In the genomic region with DNA sequence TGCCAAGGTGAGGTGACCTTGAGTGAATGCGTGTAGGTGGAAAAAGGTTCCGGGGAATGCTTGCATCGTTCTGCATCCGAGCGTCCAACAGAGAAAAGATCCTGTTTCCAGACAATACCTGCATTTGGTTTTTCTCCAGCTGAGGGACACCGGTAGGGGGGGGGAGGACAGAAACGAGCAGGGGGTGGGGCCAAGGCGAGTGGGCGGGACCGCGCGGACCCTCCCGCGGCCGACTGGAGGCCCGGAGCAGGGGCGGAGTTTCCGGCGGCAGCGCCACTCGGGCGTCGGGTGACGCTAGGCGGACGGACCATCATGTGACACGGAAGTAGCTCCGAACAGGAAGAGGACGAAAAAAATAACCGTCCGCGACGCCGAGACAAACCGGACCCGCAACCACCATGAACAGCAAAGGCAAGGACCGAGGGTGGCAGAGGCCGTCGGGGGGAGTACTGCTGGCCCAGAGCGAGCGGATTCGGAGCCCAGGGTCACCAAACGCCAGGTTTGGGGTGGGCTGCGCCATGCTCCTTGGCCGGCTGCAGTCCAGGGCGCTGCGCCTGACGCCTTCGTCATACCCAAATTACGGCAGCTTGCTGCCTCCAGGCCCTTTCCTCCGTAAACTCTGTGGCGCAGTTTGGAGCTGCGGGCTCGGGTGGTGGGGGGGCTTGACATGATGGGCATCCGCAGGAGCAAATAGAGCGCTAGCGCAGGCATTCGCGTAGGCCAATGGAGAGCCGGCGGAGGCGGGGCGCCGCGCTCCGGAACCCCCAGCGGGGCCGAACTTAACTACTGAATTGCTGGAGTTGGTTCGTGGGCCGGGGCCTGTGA, we compare ENCODE assay signal across 1 cellular context.
TF ChIP-seq lines count a peak whose summit lies in the region.

A gene with protein sequence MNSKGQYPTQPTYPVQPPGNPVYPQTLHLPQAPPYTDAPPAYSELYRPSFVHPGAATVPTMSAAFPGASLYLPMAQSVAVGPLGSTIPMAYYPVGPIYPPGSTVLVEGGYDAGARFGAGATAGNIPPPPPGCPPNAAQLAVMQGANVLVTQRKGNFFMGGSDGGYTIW (plus strand): TSS at position 317 of the 825 bp plus-strand sequence. CDS start 82 bp downstream, at position 399.

TF ChIP-seq in HepG2, 621 proteins besides CTCF, POLR2A, EP300 and RAD21 (continued from another document and continues in another):
- TF ChIP-seq, protein P1, sequence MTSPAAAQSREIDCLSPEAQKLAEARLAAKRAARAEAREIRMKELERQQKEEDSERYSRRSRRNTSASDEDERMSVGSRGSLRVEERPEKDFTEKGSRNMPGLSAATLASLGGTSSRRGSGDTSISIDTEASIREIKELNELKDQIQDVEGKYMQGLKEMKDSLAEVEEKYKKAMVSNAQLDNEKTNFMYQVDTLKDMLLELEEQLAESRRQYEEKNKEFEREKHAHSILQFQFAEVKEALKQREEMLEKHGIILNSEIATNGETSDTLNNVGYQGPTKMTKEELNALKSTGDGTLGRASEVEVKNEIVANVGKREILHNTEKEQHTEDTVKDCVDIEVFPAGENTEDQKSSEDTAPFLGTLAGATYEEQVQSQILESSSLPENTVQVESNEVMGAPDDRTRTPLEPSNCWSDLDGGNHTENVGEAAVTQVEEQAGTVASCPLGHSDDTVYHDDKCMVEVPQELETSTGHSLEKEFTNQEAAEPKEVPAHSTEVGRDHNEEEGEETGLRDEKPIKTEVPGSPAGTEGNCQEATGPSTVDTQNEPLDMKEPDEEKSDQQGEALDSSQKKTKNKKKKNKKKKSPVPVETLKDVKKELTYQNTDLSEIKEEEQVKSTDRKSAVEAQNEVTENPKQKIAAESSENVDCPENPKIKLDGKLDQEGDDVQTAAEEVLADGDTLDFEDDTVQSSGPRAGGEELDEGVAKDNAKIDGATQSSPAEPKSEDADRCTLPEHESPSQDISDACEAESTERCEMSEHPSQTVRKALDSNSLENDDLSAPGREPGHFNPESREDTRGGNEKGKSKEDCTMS (CRISPR knock-in tag; conservative IDR thresholded peaks at IDR 0.05), result no peak
- TF ChIP-seq, protein P2, sequence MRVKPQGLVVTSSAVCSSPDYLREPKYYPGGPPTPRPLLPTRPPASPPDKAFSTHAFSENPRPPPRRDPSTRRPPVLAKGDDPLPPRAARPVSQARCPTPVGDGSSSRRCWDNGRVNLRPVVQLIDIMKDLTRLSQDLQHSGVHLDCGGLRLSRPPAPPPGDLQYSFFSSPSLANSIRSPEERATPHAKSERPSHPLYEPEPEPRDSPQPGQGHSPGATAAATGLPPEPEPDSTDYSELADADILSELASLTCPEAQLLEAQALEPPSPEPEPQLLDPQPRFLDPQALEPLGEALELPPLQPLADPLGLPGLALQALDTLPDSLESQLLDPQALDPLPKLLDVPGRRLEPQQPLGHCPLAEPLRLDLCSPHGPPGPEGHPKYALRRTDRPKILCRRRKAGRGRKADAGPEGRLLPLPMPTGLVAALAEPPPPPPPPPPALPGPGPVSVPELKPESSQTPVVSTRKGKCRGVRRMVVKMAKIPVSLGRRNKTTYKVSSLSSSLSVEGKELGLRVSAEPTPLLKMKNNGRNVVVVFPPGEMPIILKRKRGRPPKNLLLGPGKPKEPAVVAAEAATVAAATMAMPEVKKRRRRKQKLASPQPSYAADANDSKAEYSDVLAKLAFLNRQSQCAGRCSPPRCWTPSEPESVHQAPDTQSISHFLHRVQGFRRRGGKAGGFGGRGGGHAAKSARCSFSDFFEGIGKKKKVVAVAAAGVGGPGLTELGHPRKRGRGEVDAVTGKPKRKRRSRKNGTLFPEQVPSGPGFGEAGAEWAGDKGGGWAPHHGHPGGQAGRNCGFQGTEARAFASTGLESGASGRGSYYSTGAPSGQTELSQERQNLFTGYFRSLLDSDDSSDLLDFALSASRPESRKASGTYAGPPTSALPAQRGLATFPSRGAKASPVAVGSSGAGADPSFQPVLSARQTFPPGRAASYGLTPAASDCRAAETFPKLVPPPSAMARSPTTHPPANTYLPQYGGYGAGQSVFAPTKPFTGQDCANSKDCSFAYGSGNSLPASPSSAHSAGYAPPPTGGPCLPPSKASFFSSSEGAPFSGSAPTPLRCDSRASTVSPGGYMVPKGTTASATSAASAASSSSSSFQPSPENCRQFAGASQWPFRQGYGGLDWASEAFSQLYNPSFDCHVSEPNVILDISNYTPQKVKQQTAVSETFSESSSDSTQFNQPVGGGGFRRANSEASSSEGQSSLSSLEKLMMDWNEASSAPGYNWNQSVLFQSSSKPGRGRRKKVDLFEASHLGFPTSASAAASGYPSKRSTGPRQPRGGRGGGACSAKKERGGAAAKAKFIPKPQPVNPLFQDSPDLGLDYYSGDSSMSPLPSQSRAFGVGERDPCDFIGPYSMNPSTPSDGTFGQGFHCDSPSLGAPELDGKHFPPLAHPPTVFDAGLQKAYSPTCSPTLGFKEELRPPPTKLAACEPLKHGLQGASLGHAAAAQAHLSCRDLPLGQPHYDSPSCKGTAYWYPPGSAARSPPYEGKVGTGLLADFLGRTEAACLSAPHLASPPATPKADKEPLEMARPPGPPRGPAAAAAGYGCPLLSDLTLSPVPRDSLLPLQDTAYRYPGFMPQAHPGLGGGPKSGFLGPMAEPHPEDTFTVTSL (CRISPR knock-in tag; IDR thresholded peaks at IDR 0.05; ENCODE audit: borderline replicate concordance), result no peak
- TF ChIP-seq ZNF446 (CRISPR knock-in tag; IDR thresholded peaks at IDR 0.05) (no peak), KLF15 (CRISPR knock-in tag; IDR thresholded peaks at IDR 0.05; ENCODE audit: borderline replicate concordance) (peak; percentile 66; the same call in 1 of the 2 replicates), SPEN (CRISPR knock-in tag; IDR thresholded peaks at IDR 0.05; ENCODE audit: low read depth) (peak; percentile 26; the same call in 1 of the 2 replicates), ATRX (CRISPR knock-in tag; IDR thresholded peaks at IDR 0.05; ENCODE audit: borderline replicate concordance) (no peak), ZMYM3 (CRISPR knock-in tag; IDR thresholded peaks at IDR 0.05) (no peak; the same call in 1 of the 2 replicates), HNRNPLL (IDR thresholded peaks at IDR 0.05; ENCODE audit: low read depth, low read length, poor library complexity, severe bottlenecking) (peak; percentile 89), BHLHE40 (IDR thresholded peaks at IDR 0.05; ENCODE audit: low read length) (peak; percentile 33), NR3C1 (CRISPR knock-in tag; IDR thresholded peaks at IDR 0.05) (no peak), ZNF3 (CRISPR knock-in tag; IDR thresholded peaks at IDR 0.05) (no peak), ZSCAN29 (CRISPR knock-in tag; conservative IDR thresholded peaks at IDR 0.05) (no peak), ZNF383 (CRISPR knock-in tag; IDR thresholded peaks at IDR 0.05; ENCODE audit: borderline replicate concordance) (no peak; the same call in 1 of the 2 replicates), ZNF160 (CRISPR knock-in tag; IDR thresholded peaks at IDR 0.05) (peak; percentile 35; the same call in 1 of the 2 replicates), SALL1 (CRISPR knock-in tag; IDR thresholded peaks at IDR 0.05) (no peak; the same call in 1 of the 2 replicates), SNRNP70 (IDR thresholded peaks at IDR 0.05; ENCODE audit: low read depth, low read length) (no peak), ZNF180 (CRISPR knock-in tag; IDR thresholded peaks at IDR 0.05; ENCODE audit: borderline replicate concordance, low read depth) (0 out of 2 replicates have a peak, but pooled peaks have one; percentile 81)
- TF ChIP-seq, protein P3, sequence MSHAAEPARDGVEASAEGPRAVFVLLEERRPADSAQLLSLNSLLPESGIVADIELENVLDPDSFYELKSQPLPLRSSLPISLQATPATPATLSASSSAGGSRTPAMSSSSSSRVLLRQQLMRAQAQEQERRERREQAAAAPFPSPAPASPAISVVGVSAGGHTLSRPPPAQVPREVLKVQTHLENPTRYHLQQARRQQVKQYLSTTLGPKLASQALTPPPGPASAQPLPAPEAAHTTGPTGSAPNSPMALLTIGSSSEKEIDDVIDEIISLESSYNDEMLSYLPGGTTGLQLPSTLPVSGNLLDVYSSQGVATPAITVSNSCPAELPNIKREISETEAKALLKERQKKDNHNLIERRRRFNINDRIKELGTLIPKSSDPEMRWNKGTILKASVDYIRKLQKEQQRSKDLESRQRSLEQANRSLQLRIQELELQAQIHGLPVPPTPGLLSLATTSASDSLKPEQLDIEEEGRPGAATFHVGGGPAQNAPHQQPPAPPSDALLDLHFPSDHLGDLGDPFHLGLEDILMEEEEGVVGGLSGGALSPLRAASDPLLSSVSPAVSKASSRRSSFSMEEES (CRISPR knock-in tag; IDR thresholded peaks at IDR 0.05), result peak; percentile 91
- TF ChIP-seq, protein P4, sequence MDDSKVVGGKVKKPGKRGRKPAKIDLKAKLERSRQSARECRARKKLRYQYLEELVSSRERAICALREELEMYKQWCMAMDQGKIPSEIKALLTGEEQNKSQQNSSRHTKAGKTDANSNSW (CRISPR knock-in tag; IDR thresholded peaks at IDR 0.05; ENCODE audit: borderline replicate concordance), result peak; percentile 99; the same call in 1 of the 2 replicates
- TF ChIP-seq, protein P5, sequence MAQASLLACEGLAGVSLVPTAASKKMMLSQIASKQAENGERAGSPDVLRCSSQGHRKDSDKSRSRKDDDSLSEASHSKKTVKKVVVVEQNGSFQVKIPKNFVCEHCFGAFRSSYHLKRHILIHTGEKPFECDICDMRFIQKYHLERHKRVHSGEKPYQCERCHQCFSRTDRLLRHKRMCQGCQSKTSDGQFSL (CRISPR knock-in tag; IDR thresholded peaks at IDR 0.05), result peak; percentile 99
- TF ChIP-seq, protein P6, sequence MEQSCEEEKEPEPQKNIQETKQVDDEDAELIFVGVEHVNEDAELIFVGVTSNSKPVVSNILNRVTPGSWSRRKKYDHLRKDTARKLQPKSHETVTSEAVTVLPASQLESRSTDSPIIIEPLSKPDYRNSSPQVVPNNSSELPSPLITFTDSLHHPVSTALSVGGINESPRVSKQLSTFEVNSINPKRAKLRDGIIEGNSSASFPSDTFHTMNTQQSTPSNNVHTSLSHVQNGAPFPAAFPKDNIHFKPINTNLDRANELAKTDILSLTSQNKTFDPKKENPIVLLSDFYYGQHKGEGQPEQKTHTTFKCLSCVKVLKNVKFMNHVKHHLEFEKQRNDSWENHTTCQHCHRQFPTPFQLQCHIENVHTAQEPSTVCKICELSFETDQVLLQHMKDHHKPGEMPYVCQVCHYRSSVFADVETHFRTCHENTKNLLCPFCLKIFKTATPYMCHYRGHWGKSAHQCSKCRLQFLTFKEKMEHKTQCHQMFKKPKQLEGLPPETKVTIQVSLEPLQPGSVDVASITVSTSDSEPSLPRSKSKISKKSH (CRISPR knock-in tag; IDR thresholded peaks at IDR 0.05; ENCODE audit: borderline replicate concordance), result peak; percentile 50; the same call in 1 of the 2 replicates
- TF ChIP-seq, protein P7, sequence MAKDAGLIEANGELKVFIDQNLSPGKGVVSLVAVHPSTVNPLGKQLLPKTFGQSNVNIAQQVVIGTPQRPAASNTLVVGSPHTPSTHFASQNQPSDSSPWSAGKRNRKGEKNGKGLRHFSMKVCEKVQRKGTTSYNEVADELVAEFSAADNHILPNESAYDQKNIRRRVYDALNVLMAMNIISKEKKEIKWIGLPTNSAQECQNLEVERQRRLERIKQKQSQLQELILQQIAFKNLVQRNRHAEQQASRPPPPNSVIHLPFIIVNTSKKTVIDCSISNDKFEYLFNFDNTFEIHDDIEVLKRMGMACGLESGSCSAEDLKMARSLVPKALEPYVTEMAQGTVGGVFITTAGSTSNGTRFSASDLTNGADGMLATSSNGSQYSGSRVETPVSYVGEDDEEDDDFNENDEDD (CRISPR knock-in tag; IDR thresholded peaks at IDR 0.05; ENCODE audit: borderline replicate concordance), result no peak
- TF ChIP-seq, protein P8, sequence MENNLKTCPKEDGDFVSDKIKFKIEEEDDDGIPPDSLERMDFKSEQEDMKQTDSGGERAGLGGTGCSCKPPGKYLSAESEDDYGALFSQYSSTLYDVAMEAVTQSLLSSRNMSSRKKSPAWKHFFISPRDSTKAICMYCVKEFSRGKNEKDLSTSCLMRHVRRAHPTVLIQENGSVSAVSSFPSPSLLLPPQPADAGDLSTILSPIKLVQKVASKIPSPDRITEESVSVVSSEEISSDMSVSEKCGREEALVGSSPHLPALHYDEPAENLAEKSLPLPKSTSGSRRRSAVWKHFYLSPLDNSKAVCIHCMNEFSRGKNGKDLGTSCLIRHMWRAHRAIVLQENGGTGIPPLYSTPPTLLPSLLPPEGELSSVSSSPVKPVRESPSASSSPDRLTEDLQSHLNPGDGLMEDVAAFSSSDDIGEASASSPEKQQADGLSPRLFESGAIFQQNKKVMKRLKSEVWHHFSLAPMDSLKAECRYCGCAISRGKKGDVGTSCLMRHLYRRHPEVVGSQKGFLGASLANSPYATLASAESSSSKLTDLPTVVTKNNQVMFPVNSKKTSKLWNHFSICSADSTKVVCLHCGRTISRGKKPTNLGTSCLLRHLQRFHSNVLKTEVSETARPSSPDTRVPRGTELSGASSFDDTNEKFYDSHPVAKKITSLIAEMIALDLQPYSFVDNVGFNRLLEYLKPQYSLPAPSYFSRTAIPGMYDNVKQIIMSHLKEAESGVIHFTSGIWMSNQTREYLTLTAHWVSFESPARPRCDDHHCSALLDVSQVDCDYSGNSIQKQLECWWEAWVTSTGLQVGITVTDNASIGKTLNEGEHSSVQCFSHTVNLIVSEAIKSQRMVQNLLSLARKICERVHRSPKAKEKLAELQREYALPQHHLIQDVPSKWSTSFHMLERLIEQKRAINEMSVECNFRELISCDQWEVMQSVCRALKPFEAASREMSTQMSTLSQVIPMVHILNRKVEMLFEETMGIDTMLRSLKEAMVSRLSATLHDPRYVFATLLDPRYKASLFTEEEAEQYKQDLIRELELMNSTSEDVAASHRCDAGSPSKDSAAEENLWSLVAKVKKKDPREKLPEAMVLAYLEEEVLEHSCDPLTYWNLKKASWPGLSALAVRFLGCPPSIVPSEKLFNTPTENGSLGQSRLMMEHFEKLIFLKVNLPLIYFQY (CRISPR knock-in tag; IDR thresholded peaks at IDR 0.05; ENCODE audit: borderline replicate concordance), result 0 out of 2 replicates have a peak, but pooled peaks have one; percentile 32
- TF ChIP-seq, protein P9, sequence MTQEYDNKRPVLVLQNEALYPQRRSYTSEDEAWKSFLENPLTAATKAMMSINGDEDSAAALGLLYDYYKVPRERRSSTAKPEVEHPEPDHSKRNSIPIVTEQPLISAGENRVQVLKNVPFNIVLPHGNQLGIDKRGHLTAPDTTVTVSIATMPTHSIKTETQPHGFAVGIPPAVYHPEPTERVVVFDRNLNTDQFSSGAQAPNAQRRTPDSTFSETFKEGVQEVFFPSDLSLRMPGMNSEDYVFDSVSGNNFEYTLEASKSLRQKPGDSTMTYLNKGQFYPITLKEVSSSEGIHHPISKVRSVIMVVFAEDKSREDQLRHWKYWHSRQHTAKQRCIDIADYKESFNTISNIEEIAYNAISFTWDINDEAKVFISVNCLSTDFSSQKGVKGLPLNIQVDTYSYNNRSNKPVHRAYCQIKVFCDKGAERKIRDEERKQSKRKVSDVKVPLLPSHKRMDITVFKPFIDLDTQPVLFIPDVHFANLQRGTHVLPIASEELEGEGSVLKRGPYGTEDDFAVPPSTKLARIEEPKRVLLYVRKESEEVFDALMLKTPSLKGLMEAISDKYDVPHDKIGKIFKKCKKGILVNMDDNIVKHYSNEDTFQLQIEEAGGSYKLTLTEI (CRISPR knock-in tag; conservative IDR thresholded peaks at IDR 0.05), result no peak
- TF ChIP-seq, protein P10, sequence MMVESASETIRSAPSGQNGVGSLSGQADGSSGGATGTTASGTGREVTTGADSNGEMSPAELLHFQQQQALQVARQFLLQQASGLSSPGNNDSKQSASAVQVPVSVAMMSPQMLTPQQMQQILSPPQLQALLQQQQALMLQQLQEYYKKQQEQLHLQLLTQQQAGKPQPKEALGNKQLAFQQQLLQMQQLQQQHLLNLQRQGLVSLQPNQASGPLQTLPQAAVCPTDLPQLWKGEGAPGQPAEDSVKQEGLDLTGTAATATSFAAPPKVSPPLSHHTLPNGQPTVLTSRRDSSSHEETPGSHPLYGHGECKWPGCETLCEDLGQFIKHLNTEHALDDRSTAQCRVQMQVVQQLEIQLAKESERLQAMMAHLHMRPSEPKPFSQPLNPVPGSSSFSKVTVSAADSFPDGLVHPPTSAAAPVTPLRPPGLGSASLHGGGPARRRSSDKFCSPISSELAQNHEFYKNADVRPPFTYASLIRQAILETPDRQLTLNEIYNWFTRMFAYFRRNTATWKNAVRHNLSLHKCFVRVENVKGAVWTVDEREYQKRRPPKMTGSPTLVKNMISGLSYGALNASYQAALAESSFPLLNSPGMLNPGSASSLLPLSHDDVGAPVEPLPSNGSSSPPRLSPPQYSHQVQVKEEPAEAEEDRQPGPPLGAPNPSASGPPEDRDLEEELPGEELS (CRISPR knock-in tag; IDR thresholded peaks at IDR 0.05), result peak; percentile 39; the same call in 1 of the 2 replicates
